In genomic region chr2:2691419-2691818, GRCh38 we compare ENCODE assay signal across 23 cellular contexts.
"Had no signal": no experiment of that assay in that cellular context is flagged by ENCODE, and none has a peak within 500 bp of the region (broad histone marks: within the 10 kb centered on the region; RNA-seq: fewer than 3 reads in every experiment).

No MANE protein-coding gene starts in this region.

- H3K27me3 ChIP-seq: foreskin keratinocyte, gastrocnemius medialis had no signal

- H3K36me3 Mint-ChIP-seq: mesothelial cell of epicardium had no signal

- H3K9me3 ChIP-seq: esophagus muscularis mucosa, gastrocnemius medialis, heart right ventricle, left lung, lower lobe of right lung, mucosa of descending colon had no signal

- H3K4me3 Mint-ChIP-seq: mesothelial cell of epicardium had no signal

- ATAC-seq: gastrocnemius medialis, heart right ventricle, left cardiac atrium, left lung, left ventricle myocardium superior, lower lobe of right lung, mucosa of descending colon had no signal

- H3K27ac ChIP-seq: coronary artery, dorsolateral prefrontal cortex, esophagus muscularis mucosa, foreskin keratinocyte, gastrocnemius medialis, heart right ventricle, left lung, lower lobe of right lung had no signal

- H3K9me3 Mint-ChIP-seq: mesothelial cell of epicardium had no signal

- FAIRE-seq: colon, endothelial cell of umbilical vein, islet of Langerhans, keratinocyte had no signal

- H3K27ac Mint-ChIP-seq: mesothelial cell of epicardium had no signal

- DNase-seq: dermis blood vessel endothelial cell; dorsolateral prefrontal cortex; effector CD4-positive, alpha-beta T cell; effector memory CD4-positive, alpha-beta T cell; foreskin keratinocyte; gastrocnemius medialis; glutamatergic neuron; head of caudate nucleus; heart right ventricle; hippocampal formation; left cardiac atrium; left lung; left ventricle myocardium superior; lower lobe of right lung; mesenchymal stem cell; mucosa of descending colon had no signal
